ENCODE assay signal across 9 cellular contexts in the genomic region with DNA sequence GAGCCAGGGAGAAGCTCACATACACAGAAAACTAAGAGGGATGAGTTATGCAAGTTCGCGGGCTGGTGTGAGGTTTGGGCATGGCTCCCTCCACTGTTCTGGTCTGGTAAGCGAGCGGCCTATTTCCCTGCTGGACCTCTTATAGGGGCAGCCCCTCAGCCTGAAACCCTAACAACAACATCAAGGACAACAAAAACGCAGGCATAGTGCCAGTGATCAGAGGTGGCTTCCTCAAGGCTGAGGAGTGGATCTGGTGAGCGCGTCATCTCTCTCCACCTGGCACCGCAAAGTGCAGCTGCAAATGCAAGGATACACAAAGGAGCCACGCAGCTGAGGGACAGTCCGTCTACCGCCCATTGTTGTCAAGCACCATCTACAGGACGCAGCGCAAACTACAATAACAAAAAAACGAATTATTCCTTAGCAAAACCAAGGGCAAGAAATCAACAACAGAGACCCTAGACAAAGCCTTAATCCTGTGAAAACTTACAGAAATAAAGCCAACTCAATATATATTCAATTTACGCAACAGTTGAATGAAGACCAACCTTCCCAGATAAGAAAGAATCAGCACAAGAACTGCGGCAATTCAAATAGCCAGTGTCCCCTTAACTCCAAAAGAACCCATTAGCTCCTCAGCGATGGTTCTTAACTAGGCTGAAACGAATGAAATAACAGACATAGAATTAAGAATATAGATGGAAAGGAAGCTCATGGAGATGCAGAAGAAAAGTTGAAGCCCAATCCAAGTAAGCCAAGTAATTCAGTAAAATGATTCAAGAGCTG. TPM values are rescaled to one million over a fixed set of nuclear protein-coding genes. Genes with fewer than 3 reads are reported as not detected.
A peak's percentile ranks its signal among the peaks of the same experiment; 100 is the strongest.
DNase-seq lines count a peak whose midpoint lies in the region; ATAC-seq and TF ChIP-seq lines count a peak whose summit lies in the region.
"Had no signal": no experiment of that assay in that cellular context is flagged by ENCODE, and none has a peak within 500 bp of the region (broad histone marks: within the 10 kb centered on the region; RNA-seq: fewer than 3 reads in every experiment).

No MANE protein-coding gene starts in this region.

- H3K27me3 ChIP-seq in PC-9 (ENCODE audit: insufficient read depth, low read depth): no peaks in the 10 kb centered on the region
- no peaks in the 10 kb centered on the region for H3K27me3 ChIP-seq in Peyer's patch
- H3K27me3 ChIP-seq: pancreas had no signal

- TF ChIP-seq POLR2A in Peyer's patch (IDR thresholded peaks at IDR 0.05): no peak

- H3K4me2 ChIP-seq in PC-9: no peak overlapping the region

- POLR2A ChIA-PET in PC-9 (lab: Charles Lee; ENCODE audit: unreplicated experiment): no interaction called here

- DNase-seq in ELR (ENCODE audit: low read depth) (peak; percentile 40), PC-9 (peak in 1 of 2 experiments; percentile 25), left kidney (ENCODE audit: low read depth, low spot score) (peak; percentile 52), hepatic stellate cell (ENCODE audit: low spot score) (no peak), medulla oblongata (ENCODE audit: extremely low spot score) (no peak), Peyer's patch (no peak)

- no peaks in the 10 kb centered on the region for H4K20me1 ChIP-seq in PC-9 (ENCODE audit: insufficient read depth)

- H3K9me3 ChIP-seq in PC-9 (ENCODE audit: insufficient read depth, low read depth): no peaks in the 10 kb centered on the region
- no peaks in the 10 kb centered on the region for H3K9me3 ChIP-seq in Peyer's patch
- H3K9me3 ChIP-seq: pancreas had no signal

- peak; percentile 70 for ATAC-seq in HG03280 (IDR thresholded peaks at IDR 0.05; ENCODE audit: unreplicated experiment)
- no peak for ATAC-seq in GM21360 (IDR thresholded peaks at IDR 0.05; ENCODE audit: unreplicated experiment)
- ATAC-seq: pancreas had no signal

- H3K79me2 ChIP-seq in PC-9 (ENCODE audit: low read depth): no peaks in the 10 kb centered on the region

- H3K4me1 ChIP-seq in PC-9 (replicated peaks; ENCODE audit: insufficient read depth): no peaks in the 10 kb centered on the region
- no peaks in the 10 kb centered on the region for H3K4me1 ChIP-seq in Peyer's patch
- H3K4me1 ChIP-seq: pancreas had no signal

- TF ChIP-seq CTCF in PC-9 (conservative IDR thresholded peaks at IDR 0.05) (peak; percentile 58), Peyer's patch (IDR thresholded peaks at IDR 0.05) (peak in 1 of 6 experiments; percentile 4)

- no peaks in the 10 kb centered on the region; the same call in 1 of the 2 replicates for H3K9me2 ChIP-seq in PC-9 (ENCODE audit: insufficient read depth)

- H3K36me3 ChIP-seq in PC-9 (ENCODE audit: low read depth) (no peaks in the 10 kb centered on the region), Peyer's patch (no peaks in the 10 kb centered on the region)
- H3K36me3 ChIP-seq: pancreas had no signal

- H2AFZ ChIP-seq in PC-9: 0 out of 2 replicates have a peak overlapping the region, but pooled peaks have one; percentile 60

- CTCF ChIA-PET in PC-9 (lab: Charles Lee): interaction anchor here (0.6 kb wide), 1 partner anchor 409 kb away, joined by 6 read pairs; no protein-coding TSS in a partner anchor

- no peak overlapping the region for H3K27ac ChIP-seq in PC-9
- H3K27ac ChIP-seq in Peyer's patch: no peak overlapping the region
- H3K27ac ChIP-seq: pancreas had no signal

- no peaks in the 10 kb centered on the region for H3F3A ChIP-seq in PC-9 (ENCODE audit: insufficient read depth, low read depth)

- BruUV-seq in PC-9 (replicated peaks; lab: Mats Ljungman, UMichigan): no TSS peak

- no peak overlapping the region for H3K4me3 ChIP-seq in PC-9
- H3K4me3 ChIP-seq in Peyer's patch: no peak overlapping the region
- H3K4me3 ChIP-seq: pancreas had no signal

- intact Hi-C loops in PC-9 (cut with micrococcal nuclease; ENCODE audit: unreplicated experiment): loop anchor here (5.0 to 10.0 kb wide), 2 partner anchors 176 to 579 kb away; no protein-coding TSS in a partner anchor

RNA-seq across cellular contexts. Expression of a gene that starts 9.2 kb away (rescaled TPM):
- total RNA-seq in PC-9 (2021) (not detected in 2 replicates), Peyer's patch (not detected)
- total RNA-seq: pancreas had no signal

RNA-seq across cellular contexts. Expression of a gene that starts 18.8 kb away (rescaled TPM):
- not detected in 2 replicates for total RNA-seq in PC-9 (2021)
- not detected for total RNA-seq in Peyer's patch
- total RNA-seq: pancreas had no signal

Comparison
In these comparisons a context has a peak if more than half of its experiments do, and no peak if none do; other contexts are left out.
1. DNase-seq: peak in ELR (single experiment) and left kidney (single experiment); none in hepatic stellate cell (single experiment), medulla oblongata (single experiment) and Peyer's patch (0 of 3).